Comparison of ENCODE assay signal across 15 cellular contexts in genomic region chr2:205775091-205775876, GRCh38.
A peak's percentile ranks its signal among the peaks of the same experiment; 100 is the strongest.
DNase-seq lines count a peak whose midpoint lies in the region; ATAC-seq, FAIRE-seq and TF ChIP-seq lines count a peak whose summit lies in the region.
"Had no signal": no experiment of that assay in that cellular context is flagged by ENCODE, and none has a peak within 500 bp of the region (broad histone marks: within the 10 kb centered on the region; RNA-seq: fewer than 3 reads in every experiment).

No MANE protein-coding gene starts in this region.

- H3K4me3 Mint-ChIP-seq in CD8-positive, alpha-beta memory T cell = no peak overlapping the region
- H3K4me3 Mint-ChIP-seq: activated T-helper 1 cell treated with anti-CD3 and anti-CD28 coated beads, Interleukin-12 subunit alpha, Interleukin-12 subunit beta, Interleukin-2, Interleukin-4 antibody, amounts not matched to agents 30 ng/mL and 10 ng/mL and 1 ng/mL, durations not matched to agents 14 hours and 24 hours and 36 hours; stimulated activated naive CD8-positive, alpha-beta T cell treated with anti-CD3 and anti-CD28 coated beads, Interleukin-15, Interleukin-2, amounts not matched to agents 100 ng/mL and 50 ng/mL, for 24 hours had no signal

- SMC1A ChIA-PET in GM12878 (lab: Charles Lee; ENCODE audit: uncharacterized antibody, unreplicated experiment) = interaction anchor here (1.0 to 3.1 kb wide), 5 partner anchors 16 to 155 kb away, joined by 3 to 12 read pairs (median 3); no protein-coding TSS in a partner anchor

- no peak overlapping the region for H3K4me2 ChIP-seq in GM12878 (ENCODE audit: control insufficient read depth, insufficient read depth)
- H3K4me2 ChIP-seq: KMS-11 had no signal

- ATAC-seq in GM12878 = peak; percentile 64
- no peak for ATAC-seq in HG02588 (IDR thresholded peaks at IDR 0.05; ENCODE audit: unreplicated experiment)

- no peak for TF ChIP-seq POLR2A in GM12878 (IDR thresholded peaks at IDR 0.05; ENCODE audit: low read depth, low read length)

- TF ChIP-seq EP300 in GM12878 (IDR thresholded peaks at IDR 0.05; ENCODE audit: borderline replicate concordance in 1 of 2, control insufficient read depth in 1 of 2, low read depth in 2 of 2, low read length in 2 of 2) = no peak

- H3K27me3 ChIP-seq in GM12878 (replicated peaks in 1 of 2; ENCODE audit: control insufficient read depth in 2 of 2, insufficient read depth in 2 of 2, low read length in 1 of 2) = no peaks in the 10 kb centered on the region
- no peaks in the 10 kb centered on the region for H3K27me3 ChIP-seq in CD8-positive, alpha-beta memory T cell (ENCODE audit: insufficient read depth, low read length, poor library complexity, severe bottlenecking)

- TF ChIP-seq RAD21 in GM12878 (IDR thresholded peaks at IDR 0.05; ENCODE audit: insufficient read depth, low read depth, low read length) = no peak

- RAD21 ChIA-PET in GM12878 (lab: Charles Lee; ENCODE audit: unreplicated experiment) = interaction anchor here (1.0 to 4.0 kb wide), 4 partner anchors 100 to 151 kb away, joined by 4 to 24 read pairs (median 10); no protein-coding TSS in a partner anchor

- TF ChIP-seq CTCF in GM12878 (IDR thresholded peaks at IDR 0.05 in 2 of 3, conservative IDR thresholded peaks at IDR 0.05 in 1 of 3; ENCODE audit: control insufficient read depth in 2 of 3, extremely low read depth in 1 of 3, insufficient read depth in 1 of 3, low read depth in 3 of 3, low read length in 3 of 3) = no peak

- no peak overlapping the region for H3K9ac ChIP-seq in GM12878 (ENCODE audit: control insufficient read depth, insufficient read depth, low read length)
- H3K9ac ChIP-seq: KMS-11 had no signal

- DNase-seq in DMS 273 (lab: John Stamatoyannopoulos, UW; ENCODE audit: unreplicated experiment) (peak; percentile 78), NCI-H1105 (lab: John Stamatoyannopoulos, UW) (peak; percentile 90), GM12878 (ENCODE audit: low read depth, low spot score) (no peak), left kidney (ENCODE audit: low read depth, low spot score) (peak; percentile 55), NCI-H2171 treated with DMSO at 0.1 percent for 48 hours (lab: John Stamatoyannopoulos, UW) (no peak)
- DNase-seq in activated CD4-positive, CD25-positive, alpha-beta regulatory T cell treated with anti-CD3 and anti-CD28 coated beads, Interleukin-2, amount 50 U/mL, for 72 hours = no peak
- no peak for DNase-seq in CD8-positive, alpha-beta memory T cell
- DNase-seq: cerebellar nuclear complex, hippocampal formation, midbrain had no signal

- FAIRE-seq in GM12878 (lab: Jason Lieb, UNC) = no peak

- intact Hi-C loops in GM12878 (cut with micrococcal nuclease; ENCODE audit: unreplicated experiment) = no loop called here

- no peak overlapping the region for H2AFZ ChIP-seq in GM12878 (ENCODE audit: control insufficient read depth, low read depth, low read length)

- H3K27ac ChIP-seq in GM12878 (ENCODE audit: control insufficient read depth, insufficient read depth) = no peak overlapping the region
- no peak overlapping the region for H3K27ac ChIP-seq in CD8-positive, alpha-beta memory T cell (ENCODE audit: low read depth, low read length)
- H3K27ac ChIP-seq: KMS-11, VCaP had no signal

- H3K4me1 ChIP-seq in GM12878 (ENCODE audit: control insufficient read depth, insufficient read depth, low read length) = no peaks in the 10 kb centered on the region
- H3K4me1 ChIP-seq in CD8-positive, alpha-beta memory T cell (ENCODE audit: insufficient read depth, low read length) = no peaks in the 10 kb centered on the region

- in situ Hi-C loops in GM12878 (cut with MboI) = loop anchor here (10.0 kb wide), 1 partner anchor 110 kb away; no protein-coding TSS in a partner anchor

- CTCF ChIA-PET in GM12878 (lab: Yijun Ruan, JAX) = interaction anchor here (0.6 to 7.2 kb wide), 17 partner anchors 9 to 781 kb away, joined by 3 to 57 read pairs (median 4); no protein-coding TSS in a partner anchor
- CTCF ChIA-PET in CD8-positive, alpha-beta memory T cell (lab: Charles Lee) = interaction anchor here (1.0 kb wide), 1 partner anchor 13 kb away, joined by 3 read pairs; no protein-coding TSS in a partner anchor

- H3K27me3 Mint-ChIP-seq in CD8-positive, alpha-beta memory T cell = peaks cover 2 to 58% of the 10 kb centered on the region in 2 donors

- H3K27ac Mint-ChIP-seq in CD8-positive, alpha-beta memory T cell = no peak overlapping the region
- H3K27ac Mint-ChIP-seq: activated T-helper 1 cell treated with anti-CD3 and anti-CD28 coated beads, Interleukin-12 subunit alpha, Interleukin-12 subunit beta, Interleukin-2, Interleukin-4 antibody, amounts not matched to agents 30 ng/mL and 10 ng/mL and 1 ng/mL, durations not matched to agents 14 hours and 24 hours and 36 hours; stimulated activated naive CD8-positive, alpha-beta T cell treated with anti-CD3 and anti-CD28 coated beads, Interleukin-15, Interleukin-2, amounts not matched to agents 100 ng/mL and 50 ng/mL, for 24 hours had no signal

- no peaks in the 10 kb centered on the region for H3K79me2 ChIP-seq in GM12878 (ENCODE audit: control insufficient read depth, insufficient read depth, low read length)

- POLR2A ChIA-PET in GM12878 (lab: Charles Lee) = interaction anchor here (1.4 kb wide), 1 partner anchor 35 kb away, joined by 3 read pairs; no protein-coding TSS in a partner anchor
- POLR2A ChIA-PET in CD8-positive, alpha-beta memory T cell (lab: Charles Lee) = no interaction called here

- no peaks in the 10 kb centered on the region for H3K36me3 ChIP-seq in GM12878 (ENCODE audit: control insufficient read depth in 2 of 2, insufficient read depth in 2 of 2, low read length in 1 of 2)
- no peaks in the 10 kb centered on the region for H3K36me3 ChIP-seq in CD8-positive, alpha-beta memory T cell (ENCODE audit: insufficient read depth, low read length)

- H3K36me3 Mint-ChIP-seq in CD8-positive, alpha-beta memory T cell = no peaks in the 10 kb centered on the region

- 31% methylated on average over 6 of the region's 6 CpGs for WGBS in GM12878 (ENCODE audit: insufficient coverage, insufficient replicate concordance, low lambda C conversion rate, missing lambda C conversion rate)

- BruUV-seq in GM12878 (replicated peaks; lab: Mats Ljungman, UMichigan) = no TSS peak

- H3K9me3 Mint-ChIP-seq in CD8-positive, alpha-beta memory T cell = no peaks in the 10 kb centered on the region
- H3K9me3 Mint-ChIP-seq: activated T-helper 1 cell treated with anti-CD3 and anti-CD28 coated beads, Interleukin-12 subunit alpha, Interleukin-12 subunit beta, Interleukin-2, Interleukin-4 antibody, amounts not matched to agents 30 ng/mL and 10 ng/mL and 1 ng/mL, durations not matched to agents 14 hours and 24 hours and 36 hours; stimulated activated naive CD8-positive, alpha-beta T cell treated with anti-CD3 and anti-CD28 coated beads, Interleukin-15, Interleukin-2, amounts not matched to agents 100 ng/mL and 50 ng/mL, for 24 hours had no signal

- no peaks in the 10 kb centered on the region for H3K9me3 ChIP-seq in GM12878 (replicated peaks; ENCODE audit: control insufficient read depth, insufficient read depth, low read length)
- H3K9me3 ChIP-seq in CD8-positive, alpha-beta memory T cell (ENCODE audit: low read length) = no peaks in the 10 kb centered on the region

- no peak overlapping the region for H3K4me3 ChIP-seq in GM12878
- no peak overlapping the region for H3K4me3 ChIP-seq in CD8-positive, alpha-beta memory T cell (ENCODE audit: low read length)

- no peaks in the 10 kb centered on the region for H3K4me1 Mint-ChIP-seq in CD8-positive, alpha-beta memory T cell

- H4K20me1 ChIP-seq in GM12878 (ENCODE audit: control insufficient read depth, insufficient read depth) = no peaks in the 10 kb centered on the region

TF ChIP-seq in GM12878, 131 proteins besides CTCF, POLR2A, EP300 and RAD21:
- no peak for TF ChIP-seq HDAC2 (IDR thresholded peaks at IDR 0.05)

Comparison
In these comparisons a context has a peak if more than half of its experiments do, and no peak if none do; other contexts are left out.
1. DNase-seq: peak in DMS 273 (single experiment), NCI-H1105 (single experiment) and left kidney (single experiment); none in GM12878 (single experiment), activated CD4-positive, CD25-positive, alpha-beta regulatory T cell treated with anti-CD3 and anti-CD28 coated beads, Interleukin-2, amount 50 U/mL, for 72 hours (single experiment), CD8-positive, alpha-beta memory T cell (0 of 5) and NCI-H2171 treated with DMSO at 0.1 percent for 48 hours (single experiment).